ENCODE assay signal across 11 cellular contexts in the genomic region with DNA sequence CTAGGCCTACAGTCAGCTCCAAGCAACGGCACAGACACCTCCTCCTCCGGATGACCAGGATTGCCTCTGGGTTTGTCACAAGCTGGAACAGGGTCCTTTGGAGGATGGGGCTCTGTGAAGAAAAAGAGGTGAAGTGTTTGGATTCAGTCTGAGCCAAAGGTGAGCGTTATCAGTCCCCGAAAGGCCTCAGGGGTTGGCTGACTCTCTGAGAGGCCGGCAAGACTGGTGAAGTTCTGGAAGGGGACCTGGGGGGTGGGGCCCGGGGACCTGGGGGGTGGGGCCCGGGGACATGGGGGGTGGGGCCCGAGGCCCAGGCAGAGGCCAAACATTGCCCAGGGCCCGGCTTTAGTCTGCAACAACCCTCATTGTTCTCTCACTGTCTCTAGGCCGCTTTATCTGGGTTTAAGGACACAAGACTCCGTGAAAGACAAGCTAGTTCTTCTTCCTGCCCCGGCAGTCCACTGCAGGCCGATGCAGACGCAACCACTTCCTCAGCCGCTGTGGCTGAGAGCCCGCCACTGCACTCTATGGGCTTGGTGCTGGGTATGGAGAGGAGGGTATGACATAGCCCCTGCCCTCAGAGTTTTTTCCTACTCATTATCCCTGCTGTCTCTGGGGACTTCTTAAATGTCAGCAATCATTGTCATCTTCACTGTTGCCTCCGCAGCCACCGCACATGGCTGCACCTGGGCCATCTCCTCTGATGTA. TPM values are rescaled to one million over a fixed set of nuclear protein-coding genes. Genes with fewer than 3 reads are reported as not detected.
DNase-seq lines count a peak whose midpoint lies in the region; ATAC-seq and TF ChIP-seq lines count a peak whose summit lies in the region.
"Had no signal": no experiment of that assay in that cellular context is flagged by ENCODE, and none has a peak within 500 bp of the region (broad histone marks: within the 10 kb centered on the region; RNA-seq: fewer than 3 reads in every experiment).

No MANE protein-coding gene starts in this region.

- H3K9ac ChIP-seq in OCI-LY1 (ENCODE audit: low read length) (peak overlapping the region; percentile 60), endodermal cell (ENCODE audit: extremely low read depth, low read length, poor library complexity, severe bottlenecking) (no peak overlapping the region)

- peak overlapping the region; percentile 78 for H3K27ac ChIP-seq in OCI-LY1 (ENCODE audit: low read depth, low read length, poor library complexity, severe bottlenecking)
- no peak overlapping the region for H3K27ac ChIP-seq in endodermal cell (ENCODE audit: low read depth, low read length)

- H3K4me1 ChIP-seq in OCI-LY1 (ENCODE audit: insufficient read depth, low read length, severe bottlenecking): peaks cover 55% of the 10 kb centered on the region
- peaks cover 3% of the 10 kb centered on the region for H3K4me1 ChIP-seq in endodermal cell (ENCODE audit: control insufficient read depth, insufficient read depth, low read length)

- no peaks in the 10 kb centered on the region for H3K9me3 ChIP-seq in OCI-LY1 (ENCODE audit: low read length)
- no peaks in the 10 kb centered on the region for H3K9me3 ChIP-seq in endodermal cell (ENCODE audit: control insufficient read depth, low read length)

- no peaks in the 10 kb centered on the region for H3K36me3 Mint-ChIP-seq in activated T-cell treated with anti-CD3 and anti-CD28 coated beads, Interleukin-2, amount 50 U/mL, for 72 hours (ENCODE audit: insufficient read depth in 2 of 2)
- no peaks in the 10 kb centered on the region for H3K36me3 Mint-ChIP-seq in endodermal cell (ENCODE audit: low read depth)
- H3K36me3 Mint-ChIP-seq in stimulated activated naive B cell treated with anti-CD40 and anti-IgM and Interleukin-4, amounts not matched to agents 10 μg/mL and 1 μg/mL and 100 μg/mL, for 72 hours: peaks cover 0 to 2% of the 10 kb centered on the region in 2 donors

- H3K79me2 ChIP-seq in OCI-LY1 (ENCODE audit: insufficient read depth, low read length): no peaks in the 10 kb centered on the region

- H3K9me3 Mint-ChIP-seq in activated T-cell treated with anti-CD3 and anti-CD28 coated beads, Interleukin-2, amount 50 U/mL, for 72 hours: no peaks in the 10 kb centered on the region
- peaks cover 18% of the 10 kb centered on the region for H3K9me3 Mint-ChIP-seq in endodermal cell
- no peaks in the 10 kb centered on the region for H3K9me3 Mint-ChIP-seq in stimulated activated naive B cell treated with anti-CD40 and anti-IgM and Interleukin-4, amounts not matched to agents 10 μg/mL and 1 μg/mL and 100 μg/mL, for 72 hours

- no peak overlapping the region for H2AFZ ChIP-seq in OCI-LY1 (ENCODE audit: low read length)

- H3K27me3 ChIP-seq in OCI-LY1 (ENCODE audit: insufficient read depth, low read length): no peaks in the 10 kb centered on the region
- no peaks in the 10 kb centered on the region for H3K27me3 ChIP-seq in endodermal cell (ENCODE audit: control insufficient read depth, insufficient read depth, low read length, poor library complexity, severe bottlenecking)

- no peaks in the 10 kb centered on the region for H4K20me1 ChIP-seq in OCI-LY1 (ENCODE audit: insufficient read depth, low read length)

- H3K9me2 ChIP-seq in OCI-LY1 (ENCODE audit: low read depth, low read length): no peaks in the 10 kb centered on the region

- DNase-seq in activated T-cell treated with anti-CD3 and anti-CD28 coated beads, Interleukin-2, amount 50 U/mL, for 72 hours: peak; percentile 24 to 44
- no peak for DNase-seq in activated T-cell treated with anti-CD3 and anti-CD28 coated beads, Interleukin-2, amount 50 U/mL, for 1 hour
- peak; percentile 69 for DNase-seq in endodermal cell
- peak; percentile 74 for DNase-seq in stimulated activated naive B cell treated with anti-CD40 and anti-IgM and Interleukin-4, amounts not matched to agents 10 μg/mL and 1 μg/mL and 100 μg/mL, for 72 hours
- DNase-seq: central memory CD4-positive, alpha-beta T cell; NCI-H1694 treated with DMSO at 0.1 percent for 48 hours; stimulated activated CD8-positive, alpha-beta memory T cell treated with anti-CD3 and anti-CD28 coated beads, Interleukin-4, amount 100 ng/mL, for 48 hours had no signal

- H3K4me3 ChIP-seq in OCI-LY1 (ENCODE audit: low read depth, low read length, poor library complexity, severe bottlenecking) (peak overlapping the region; percentile 13), endodermal cell (ENCODE audit: low read length) (peak overlapping the region; percentile 38)

- H3K36me3 ChIP-seq in OCI-LY1 (ENCODE audit: insufficient read depth, low read length): no peaks in the 10 kb centered on the region
- H3K36me3 ChIP-seq in endodermal cell (ENCODE audit: control insufficient read depth, insufficient read depth, low read length): no peaks in the 10 kb centered on the region

- TF ChIP-seq CTCF in OCI-LY1 (IDR thresholded peaks at IDR 0.05; ENCODE audit: low read length) (no peak), endodermal cell (conservative IDR thresholded peaks at IDR 0.05) (no peak)

- peak overlapping the region; percentile 29 to 49 for H3K4me3 Mint-ChIP-seq in activated T-cell treated with anti-CD3 and anti-CD28 coated beads, Interleukin-2, amount 50 U/mL, for 72 hours
- peak overlapping the region; percentile 28 for H3K4me3 Mint-ChIP-seq in endodermal cell
- H3K4me3 Mint-ChIP-seq in stimulated activated naive B cell treated with anti-CD40 and anti-IgM and Interleukin-4, amounts not matched to agents 10 μg/mL and 1 μg/mL and 100 μg/mL, for 72 hours: peak overlapping the region; percentile 39 to 50

- H3K27ac Mint-ChIP-seq in activated T-cell treated with anti-CD3 and anti-CD28 coated beads, Interleukin-2, amount 50 U/mL, for 72 hours: no peak overlapping the region
- peak overlapping the region; percentile 91 for H3K27ac Mint-ChIP-seq in endodermal cell
- H3K27ac Mint-ChIP-seq in stimulated activated naive B cell treated with anti-CD40 and anti-IgM and Interleukin-4, amounts not matched to agents 10 μg/mL and 1 μg/mL and 100 μg/mL, for 72 hours: peak overlapping the region; percentile 62

- H3K27me3 Mint-ChIP-seq in activated T-cell treated with anti-CD3 and anti-CD28 coated beads, Interleukin-2, amount 50 U/mL, for 72 hours (ENCODE audit: low read depth): peaks cover 6% of the 10 kb centered on the region
- H3K27me3 Mint-ChIP-seq in endodermal cell (ENCODE audit: insufficient read depth): no peaks in the 10 kb centered on the region
- H3K27me3 Mint-ChIP-seq in stimulated activated naive B cell treated with anti-CD40 and anti-IgM and Interleukin-4, amounts not matched to agents 10 μg/mL and 1 μg/mL and 100 μg/mL, for 72 hours: peaks cover 5 to 6% of the 10 kb centered on the region in 2 donors

- peak; percentile 82 to 86 for ATAC-seq in activated T-cell treated with anti-CD3 and anti-CD28 coated beads, Interleukin-2, amount 50 U/mL, for 72 hours (replicated peaks in 1 of 2)
- ATAC-seq in stimulated activated naive B cell treated with anti-CD40 and anti-IgM and Interleukin-4, amounts not matched to agents 10 μg/mL and 1 μg/mL and 100 μg/mL, for 72 hours (replicated peaks): peak; percentile 92 to 93
- ATAC-seq in HG03135 (IDR thresholded peaks at IDR 0.05; ENCODE audit: unreplicated experiment) (no peak), HG03108 (IDR thresholded peaks at IDR 0.05; ENCODE audit: unreplicated experiment) (no peak), HG02610 (IDR thresholded peaks at IDR 0.05; ENCODE audit: unreplicated experiment) (no peak)

- H3F3A ChIP-seq in OCI-LY1 (ENCODE audit: insufficient read depth, low read length): no peaks in the 10 kb centered on the region

- peak overlapping the region; percentile 22 for H3K4me2 ChIP-seq in OCI-LY1 (ENCODE audit: low read length)

- WGBS in endodermal cell (ENCODE audit: insufficient coverage in 1 of 2, insufficient read length in 1 of 2), 2 experiments: 29 to 44% methylated on average over 5 to 18 of the region's 18 CpGs

- peaks cover 30% of the 10 kb centered on the region for H3K4me1 Mint-ChIP-seq in activated T-cell treated with anti-CD3 and anti-CD28 coated beads, Interleukin-2, amount 50 U/mL, for 72 hours (ENCODE audit: low read depth)
- peaks cover 14% of the 10 kb centered on the region for H3K4me1 Mint-ChIP-seq in endodermal cell
- peaks cover 42 to 71% of the 10 kb centered on the region in 2 donors for H3K4me1 Mint-ChIP-seq in stimulated activated naive B cell treated with anti-CD40 and anti-IgM and Interleukin-4, amounts not matched to agents 10 μg/mL and 1 μg/mL and 100 μg/mL, for 72 hours

RNA-seq across cellular contexts. Expression of a gene that starts 27.4 kb away (rescaled TPM):
- 100 to 1,000 TPM; 111 to 139 TPM for total RNA-seq in activated T-cell treated with anti-CD3 and anti-CD28 coated beads, Interleukin-2, amount 50 U/mL, for 72 hours
- 100 to 1,000 TPM; 456 to 549 TPM for total RNA-seq in endodermal cell
- 500 TPM for polyA plus RNA-seq in endodermal cell (2013, experiment 1 of 2)
- polyA plus RNA-seq in endodermal cell (2013, experiment 2 of 2): 448 TPM

Comparison
In these comparisons a context has a peak if more than half of its experiments do, and no peak if none do; other contexts are left out.
1. ATAC-seq: peak in activated T-cell treated with anti-CD3 and anti-CD28 coated beads, Interleukin-2, amount 50 U/mL, for 72 hours (2 of 2) and stimulated activated naive B cell treated with anti-CD40 and anti-IgM and Interleukin-4, amounts not matched to agents 10 μg/mL and 1 μg/mL and 100 μg/mL, for 72 hours (2 of 2); none in HG03135 (single experiment), HG03108 (single experiment) and HG02610 (single experiment).
2. Peak in every context shown above with its lines, with median percentiles within 50 percentile points of each other: H3K4me3 Mint-ChIP-seq.